1 cellular context compared by ENCODE assay signal in the genomic region with DNA sequence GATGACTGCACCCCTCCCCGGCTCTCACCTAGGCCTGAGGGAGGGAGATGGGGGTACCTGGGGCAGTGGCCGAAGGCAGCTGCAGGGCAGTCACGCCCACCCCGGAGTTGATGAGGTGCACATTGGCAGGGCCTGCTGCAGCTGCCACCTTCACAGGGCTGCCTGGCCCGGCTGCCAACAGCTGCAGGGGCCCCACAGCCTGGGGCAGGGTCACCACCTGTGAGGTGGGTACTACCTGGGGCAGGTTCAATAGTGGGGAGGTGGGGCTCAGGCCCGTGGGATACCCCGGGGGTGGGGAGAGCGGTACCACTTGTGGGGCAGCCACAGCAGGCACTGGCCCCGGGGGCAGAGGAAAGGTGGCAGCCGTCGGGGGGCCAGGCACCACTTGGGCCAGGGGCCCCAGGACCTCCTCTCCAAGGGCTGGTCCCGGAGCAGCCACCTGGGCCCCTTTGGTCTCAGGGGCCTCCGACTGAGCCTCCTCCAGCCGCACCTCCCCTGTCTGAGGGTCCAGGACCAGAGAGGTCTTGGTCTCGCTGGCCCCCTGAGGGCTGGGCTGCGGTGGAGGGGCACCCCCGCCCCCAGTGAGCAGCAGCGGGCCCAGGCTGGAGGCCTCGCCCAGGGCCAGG.
TF ChIP-seq lines count a peak whose summit lies in the region.

No MANE protein-coding gene starts in this region.

TF ChIP-seq in H1, 55 proteins besides CTCF, POLR2A, EP300 and RAD21:
- TF ChIP-seq, protein P1, sequence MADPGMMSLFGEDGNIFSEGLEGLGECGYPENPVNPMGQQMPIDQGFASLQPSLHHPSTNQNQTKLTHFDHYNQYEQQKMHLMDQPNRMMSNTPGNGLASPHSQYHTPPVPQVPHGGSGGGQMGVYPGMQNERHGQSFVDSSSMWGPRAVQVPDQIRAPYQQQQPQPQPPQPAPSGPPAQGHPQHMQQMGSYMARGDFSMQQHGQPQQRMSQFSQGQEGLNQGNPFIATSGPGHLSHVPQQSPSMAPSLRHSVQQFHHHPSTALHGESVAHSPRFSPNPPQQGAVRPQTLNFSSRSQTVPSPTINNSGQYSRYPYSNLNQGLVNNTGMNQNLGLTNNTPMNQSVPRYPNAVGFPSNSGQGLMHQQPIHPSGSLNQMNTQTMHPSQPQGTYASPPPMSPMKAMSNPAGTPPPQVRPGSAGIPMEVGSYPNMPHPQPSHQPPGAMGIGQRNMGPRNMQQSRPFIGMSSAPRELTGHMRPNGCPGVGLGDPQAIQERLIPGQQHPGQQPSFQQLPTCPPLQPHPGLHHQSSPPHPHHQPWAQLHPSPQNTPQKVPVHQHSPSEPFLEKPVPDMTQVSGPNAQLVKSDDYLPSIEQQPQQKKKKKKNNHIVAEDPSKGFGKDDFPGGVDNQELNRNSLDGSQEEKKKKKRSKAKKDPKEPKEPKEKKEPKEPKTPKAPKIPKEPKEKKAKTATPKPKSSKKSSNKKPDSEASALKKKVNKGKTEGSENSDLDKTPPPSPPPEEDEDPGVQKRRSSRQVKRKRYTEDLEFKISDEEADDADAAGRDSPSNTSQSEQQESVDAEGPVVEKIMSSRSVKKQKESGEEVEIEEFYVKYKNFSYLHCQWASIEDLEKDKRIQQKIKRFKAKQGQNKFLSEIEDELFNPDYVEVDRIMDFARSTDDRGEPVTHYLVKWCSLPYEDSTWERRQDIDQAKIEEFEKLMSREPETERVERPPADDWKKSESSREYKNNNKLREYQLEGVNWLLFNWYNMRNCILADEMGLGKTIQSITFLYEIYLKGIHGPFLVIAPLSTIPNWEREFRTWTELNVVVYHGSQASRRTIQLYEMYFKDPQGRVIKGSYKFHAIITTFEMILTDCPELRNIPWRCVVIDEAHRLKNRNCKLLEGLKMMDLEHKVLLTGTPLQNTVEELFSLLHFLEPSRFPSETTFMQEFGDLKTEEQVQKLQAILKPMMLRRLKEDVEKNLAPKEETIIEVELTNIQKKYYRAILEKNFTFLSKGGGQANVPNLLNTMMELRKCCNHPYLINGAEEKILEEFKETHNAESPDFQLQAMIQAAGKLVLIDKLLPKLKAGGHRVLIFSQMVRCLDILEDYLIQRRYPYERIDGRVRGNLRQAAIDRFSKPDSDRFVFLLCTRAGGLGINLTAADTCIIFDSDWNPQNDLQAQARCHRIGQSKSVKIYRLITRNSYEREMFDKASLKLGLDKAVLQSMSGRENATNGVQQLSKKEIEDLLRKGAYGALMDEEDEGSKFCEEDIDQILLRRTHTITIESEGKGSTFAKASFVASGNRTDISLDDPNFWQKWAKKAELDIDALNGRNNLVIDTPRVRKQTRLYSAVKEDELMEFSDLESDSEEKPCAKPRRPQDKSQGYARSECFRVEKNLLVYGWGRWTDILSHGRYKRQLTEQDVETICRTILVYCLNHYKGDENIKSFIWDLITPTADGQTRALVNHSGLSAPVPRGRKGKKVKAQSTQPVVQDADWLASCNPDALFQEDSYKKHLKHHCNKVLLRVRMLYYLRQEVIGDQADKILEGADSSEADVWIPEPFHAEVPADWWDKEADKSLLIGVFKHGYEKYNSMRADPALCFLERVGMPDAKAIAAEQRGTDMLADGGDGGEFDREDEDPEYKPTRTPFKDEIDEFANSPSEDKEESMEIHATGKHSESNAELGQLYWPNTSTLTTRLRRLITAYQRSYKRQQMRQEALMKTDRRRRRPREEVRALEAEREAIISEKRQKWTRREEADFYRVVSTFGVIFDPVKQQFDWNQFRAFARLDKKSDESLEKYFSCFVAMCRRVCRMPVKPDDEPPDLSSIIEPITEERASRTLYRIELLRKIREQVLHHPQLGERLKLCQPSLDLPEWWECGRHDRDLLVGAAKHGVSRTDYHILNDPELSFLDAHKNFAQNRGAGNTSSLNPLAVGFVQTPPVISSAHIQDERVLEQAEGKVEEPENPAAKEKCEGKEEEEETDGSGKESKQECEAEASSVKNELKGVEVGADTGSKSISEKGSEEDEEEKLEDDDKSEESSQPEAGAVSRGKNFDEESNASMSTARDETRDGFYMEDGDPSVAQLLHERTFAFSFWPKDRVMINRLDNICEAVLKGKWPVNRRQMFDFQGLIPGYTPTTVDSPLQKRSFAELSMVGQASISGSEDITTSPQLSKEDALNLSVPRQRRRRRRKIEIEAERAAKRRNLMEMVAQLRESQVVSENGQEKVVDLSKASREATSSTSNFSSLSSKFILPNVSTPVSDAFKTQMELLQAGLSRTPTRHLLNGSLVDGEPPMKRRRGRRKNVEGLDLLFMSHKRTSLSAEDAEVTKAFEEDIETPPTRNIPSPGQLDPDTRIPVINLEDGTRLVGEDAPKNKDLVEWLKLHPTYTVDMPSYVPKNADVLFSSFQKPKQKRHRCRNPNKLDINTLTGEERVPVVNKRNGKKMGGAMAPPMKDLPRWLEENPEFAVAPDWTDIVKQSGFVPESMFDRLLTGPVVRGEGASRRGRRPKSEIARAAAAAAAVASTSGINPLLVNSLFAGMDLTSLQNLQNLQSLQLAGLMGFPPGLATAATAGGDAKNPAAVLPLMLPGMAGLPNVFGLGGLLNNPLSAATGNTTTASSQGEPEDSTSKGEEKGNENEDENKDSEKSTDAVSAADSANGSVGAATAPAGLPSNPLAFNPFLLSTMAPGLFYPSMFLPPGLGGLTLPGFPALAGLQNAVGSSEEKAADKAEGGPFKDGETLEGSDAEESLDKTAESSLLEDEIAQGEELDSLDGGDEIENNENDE (IDR thresholded peaks at IDR 0.05; ENCODE audit: insufficient replicate concordance, low read length), result no peak
- TF ChIP-seq BACH1 (IDR thresholded peaks at IDR 0.05; ENCODE audit: low read length) (no peak), JUN (IDR thresholded peaks at IDR 0.05; ENCODE audit: low read depth, low read length) (no peak), ASH2L (IDR thresholded peaks at IDR 0.05; ENCODE audit: low read length) (no peak), RXRA (IDR thresholded peaks at IDR 0.05; ENCODE audit: insufficient read depth, low read depth, low read length) (no peak), CBX5 (IDR thresholded peaks at IDR 0.05; ENCODE audit: low read depth, low read length) (no peak), EGR1 (IDR thresholded peaks at IDR 0.05; ENCODE audit: borderline replicate concordance, low read depth, low read length) (no peak), CHD1 (IDR thresholded peaks at IDR 0.05; ENCODE audit: low read depth, low read length) (no peak), CREB1 (IDR thresholded peaks at IDR 0.05) (no peak), POLR2AphosphoS5 (IDR thresholded peaks at IDR 0.05; ENCODE audit: low read depth, low read length) (no peak), CTBP2 (IDR thresholded peaks at IDR 0.05; ENCODE audit: borderline replicate concordance, insufficient read depth, insufficient read length, low read length) (no peak), SP2 (IDR thresholded peaks at IDR 0.05; ENCODE audit: low read length) (no peak)
